In genomic region chr5:141649972-141650371, GRCh38 we compare ENCODE assay signal across 18 cellular contexts. TPM values are rescaled to one million over a fixed set of nuclear protein-coding genes. Genes with fewer than 3 reads are reported as not detected.
DNase-seq lines count a peak whose midpoint lies in the region; ATAC-seq, FAIRE-seq and TF ChIP-seq lines count a peak whose summit lies in the region.
"Had no signal": no experiment of that assay in that cellular context is flagged by ENCODE, and none has a peak within 500 bp of the region (broad histone marks: within the 10 kb centered on the region; RNA-seq: fewer than 3 reads in every experiment).

No MANE protein-coding gene starts in this region.

- FAIRE-seq in astrocyte (lab: Jason Lieb, UNC) (no peak), RCC 7860 (lab: Jason Lieb, UNC) (no peak), GM12892 (lab: Jason Lieb, UNC) (no peak)
- FAIRE-seq: A204.1 had no signal

- H3K27me3 ChIP-seq in HUES6 (ENCODE audit: control insufficient read depth, insufficient read depth, low read length) (no peaks in the 10 kb centered on the region), astrocyte (ENCODE audit: insufficient read depth, low read length) (no peaks in the 10 kb centered on the region)
- H3K27me3 ChIP-seq: hepatocyte, MG63, SJSA1, tibial nerve had no signal

- peaks cover 20% of the 10 kb centered on the region for H3K4me1 Mint-ChIP-seq in activated CD4-positive, alpha-beta T cell treated with anti-CD3 and anti-CD28 coated beads for 36 hours
- H3K4me1 Mint-ChIP-seq in astrocyte (ENCODE audit: low read depth, unreplicated experiment) (peaks cover 10% of the 10 kb centered on the region), neural crest cell (peaks cover 10% of the 10 kb centered on the region)

- H3K27ac Mint-ChIP-seq in activated CD4-positive, alpha-beta T cell treated with anti-CD3 and anti-CD28 coated beads for 36 hours: no peak overlapping the region
- H3K27ac Mint-ChIP-seq in astrocyte (ENCODE audit: unreplicated experiment) (no peak overlapping the region), neural crest cell (ENCODE audit: unreplicated experiment) (peak overlapping the region; percentile 38)

- peak overlapping the region; percentile 97 for H3K4me2 ChIP-seq in astrocyte (ENCODE audit: low read length)

- H3K27me3 Mint-ChIP-seq in activated CD4-positive, alpha-beta T cell treated with anti-CD3 and anti-CD28 coated beads for 36 hours: no peaks in the 10 kb centered on the region
- H3K27me3 Mint-ChIP-seq in astrocyte (ENCODE audit: low read depth, unreplicated experiment): no peaks in the 10 kb centered on the region
- H3K27me3 Mint-ChIP-seq in neural crest cell (ENCODE audit: low read depth): no peaks in the 10 kb centered on the region

- no peak overlapping the region for H2AFZ ChIP-seq in astrocyte (ENCODE audit: low read depth, low read length)

- no peak for TF ChIP-seq POLR2A in GM12892 (IDR thresholded peaks at IDR 0.05; ENCODE audit: low read depth, low read length)

- H3K36me3 ChIP-seq in HUES6 (ENCODE audit: control insufficient read depth, insufficient read depth, low read length): peaks cover 32% of the 10 kb centered on the region
- H3K36me3 ChIP-seq in astrocyte (ENCODE audit: insufficient read depth, low read length): peaks cover 7% of the 10 kb centered on the region

- H3K9ac ChIP-seq in HUES6 (ENCODE audit: low read length): no peak overlapping the region
- no peak overlapping the region for H3K9ac ChIP-seq in astrocyte (ENCODE audit: low read length)

- CTCF ChIA-PET in activated CD4-positive, alpha-beta T cell treated with anti-CD3 and anti-CD28 coated beads for 36 hours (lab: Charles Lee): interaction anchor here (1.2 to 2.8 kb wide), 3 partner anchors 12 to 42 kb away, joined by 4 to 14 read pairs (median 10); partner anchors contain the start of genes HDAC3 and RELL2

- no peaks in the 10 kb centered on the region for H3K9me3 ChIP-seq in HUES6 (ENCODE audit: control insufficient read depth, insufficient read depth, low read depth, low read length)
- no peaks in the 10 kb centered on the region for H3K9me3 ChIP-seq in astrocyte (ENCODE audit: insufficient read depth, low read depth, low read length)
- H3K9me3 ChIP-seq: MG63, SJSA1, tibial nerve had no signal

- peaks cover 2% of the 10 kb centered on the region for H3K36me3 Mint-ChIP-seq in activated CD4-positive, alpha-beta T cell treated with anti-CD3 and anti-CD28 coated beads for 36 hours (ENCODE audit: low read depth)
- H3K36me3 Mint-ChIP-seq in astrocyte (ENCODE audit: low read depth, unreplicated experiment) (peaks cover 38% of the 10 kb centered on the region), neural crest cell (ENCODE audit: low read depth) (peaks cover 2% of the 10 kb centered on the region)

- POLR2A ChIA-PET in activated CD4-positive, alpha-beta T cell treated with anti-CD3 and anti-CD28 coated beads for 36 hours (lab: Charles Lee): no interaction called here

- H3K4me3 ChIP-seq in HUES6 (ENCODE audit: low read depth, low read length) (peak overlapping the region; percentile 84), astrocyte (ENCODE audit: insufficient read depth, low read depth, low read length) (no peak overlapping the region)
- H3K4me3 ChIP-seq: hepatocyte had no signal

- H3K4me1 ChIP-seq in HUES6 (ENCODE audit: control insufficient read depth, insufficient read depth, low read length) (peaks cover 13% of the 10 kb centered on the region), astrocyte (ENCODE audit: insufficient read depth, low read length) (peaks cover 17% of the 10 kb centered on the region)

- H3K4me3 Mint-ChIP-seq in activated CD4-positive, alpha-beta T cell treated with anti-CD3 and anti-CD28 coated beads for 36 hours: peak overlapping the region; percentile 84
- H3K4me3 Mint-ChIP-seq in astrocyte (ENCODE audit: unreplicated experiment): peak overlapping the region; percentile 99
- H3K4me3 Mint-ChIP-seq in neural crest cell: peak overlapping the region; percentile 96

- TF ChIP-seq CTCF in astrocyte (IDR thresholded peaks at IDR 0.05; ENCODE audit: insufficient read depth, low read depth, low read length) (no peak), neural crest cell (conservative IDR thresholded peaks at IDR 0.05) (no peak)

- ATAC-seq in activated CD4-positive, alpha-beta T cell treated with anti-CD3 and anti-CD28 coated beads for 36 hours: no peak

- no peak for DNase-seq in activated CD4-positive, alpha-beta T cell treated with anti-CD3 and anti-CD28 coated beads for 36 hours
- DNase-seq in activated CD4-positive, alpha-beta T cell treated with anti-CD3 and anti-CD28 coated beads, Interleukin-2, amount 50 U/mL, for 1 hour: no peak
- no peak for DNase-seq in astrocyte (ENCODE audit: low read depth)
- no peak for DNase-seq in neural crest cell (ENCODE audit: low read depth, low spot score)
- no peak for DNase-seq in RCC 7860 (ENCODE audit: low spot score)
- no peak for DNase-seq in COLO668 (lab: John Stamatoyannopoulos, UW; ENCODE audit: unreplicated experiment)
- no peak for DNase-seq in GM12892 (ENCODE audit: insufficient read length)
- DNase-seq: activated gamma-delta T cell, DMS79, MG63, NCI-H2081, occipital lobe had no signal

- intact Hi-C loops in activated CD4-positive, alpha-beta T cell treated with anti-CD3 and anti-CD28 coated beads for 36 hours (cut with DNase I, micrococcal nuclease): no loop called here

- H3K9me3 Mint-ChIP-seq in activated CD4-positive, alpha-beta T cell treated with anti-CD3 and anti-CD28 coated beads for 36 hours (ENCODE audit: low read depth): no peaks in the 10 kb centered on the region
- no peaks in the 10 kb centered on the region for H3K9me3 Mint-ChIP-seq in astrocyte (ENCODE audit: unreplicated experiment)
- no peaks in the 10 kb centered on the region for H3K9me3 Mint-ChIP-seq in neural crest cell

- peaks cover 3% of the 10 kb centered on the region for H3K79me2 ChIP-seq in astrocyte (ENCODE audit: insufficient read depth, low read length)
- H3K79me2 ChIP-seq: hepatocyte had no signal

- H3K27ac ChIP-seq in HUES6 (ENCODE audit: low read depth, low read length) (no peak overlapping the region), astrocyte (ENCODE audit: low read depth, low read length) (no peak overlapping the region)
- H3K27ac ChIP-seq: hepatocyte, HL-60, SJSA1 had no signal

- H4K20me1 ChIP-seq in astrocyte (ENCODE audit: insufficient read depth, low read length): peaks cover 9% of the 10 kb centered on the region

RNA-seq across cellular contexts. Expression of gene FCHSD1, which starts 1.2 kb away (rescaled TPM):
- 10 to 100 TPM; 28.2 to 32.9 TPM for total RNA-seq in activated CD4-positive, alpha-beta T cell treated with anti-CD3 and anti-CD28 coated beads for 36 hours
- total RNA-seq in astrocyte (39.4 and 40.6 TPM in 2 replicates), neural crest cell (20.4 and 20.6 TPM in 2 replicates)
- 18.6 TPM for polyA plus RNA-seq in GM12892 (2012; ENCODE audit: missing spikeins)

RNA-seq across cellular contexts. Expression of gene RELL2, which starts 13.2 kb away (rescaled TPM):
- total RNA-seq in activated CD4-positive, alpha-beta T cell treated with anti-CD3 and anti-CD28 coated beads for 36 hours: 10 to 100 TPM; 24.3 to 27.8 TPM
- total RNA-seq in astrocyte (12.2 and 12.9 TPM in 2 replicates), neural crest cell (6.5 and 6.9 TPM in 2 replicates)
- polyA plus RNA-seq in GM12892 (2012; ENCODE audit: missing spikeins): 3.8 TPM

RNA-seq across cellular contexts. Expression of gene HDAC3, which starts 13.3 kb away (rescaled TPM):
- 10 to 100 TPM; 85.9 to 88.6 TPM for total RNA-seq in activated CD4-positive, alpha-beta T cell treated with anti-CD3 and anti-CD28 coated beads for 36 hours
- total RNA-seq in astrocyte: 60.7 and 63.8 TPM in 2 replicates
- total RNA-seq in neural crest cell: 110 and 114 TPM in 2 replicates
- 79.2 TPM for polyA plus RNA-seq in GM12892 (2012; ENCODE audit: missing spikeins)

RNA-seq across cellular contexts. Expression of gene DIAPH1, which starts 31.2 kb away (rescaled TPM):
- total RNA-seq in activated CD4-positive, alpha-beta T cell treated with anti-CD3 and anti-CD28 coated beads for 36 hours: 100 to 1,000 TPM; 185 to 212 TPM
- total RNA-seq in astrocyte: 63.5 and 78.8 TPM in 2 replicates
- total RNA-seq in neural crest cell: 86.3 and 99.1 TPM in 2 replicates
- 67.3 TPM for polyA plus RNA-seq in GM12892 (2012; ENCODE audit: missing spikeins)

RNA-seq across cellular contexts. Expression of gene ARAP3, which starts 32.1 kb away (rescaled TPM):
- total RNA-seq in activated CD4-positive, alpha-beta T cell treated with anti-CD3 and anti-CD28 coated beads for 36 hours: 1 to 10 TPM; 3.2 TPM
- total RNA-seq in astrocyte: 14.9 and 17.4 TPM in 2 replicates
- total RNA-seq in neural crest cell: 36.0 and 39.2 TPM in 2 replicates
- polyA plus RNA-seq in GM12892 (2012; ENCODE audit: missing spikeins): not detected
